In the genomic region with DNA sequence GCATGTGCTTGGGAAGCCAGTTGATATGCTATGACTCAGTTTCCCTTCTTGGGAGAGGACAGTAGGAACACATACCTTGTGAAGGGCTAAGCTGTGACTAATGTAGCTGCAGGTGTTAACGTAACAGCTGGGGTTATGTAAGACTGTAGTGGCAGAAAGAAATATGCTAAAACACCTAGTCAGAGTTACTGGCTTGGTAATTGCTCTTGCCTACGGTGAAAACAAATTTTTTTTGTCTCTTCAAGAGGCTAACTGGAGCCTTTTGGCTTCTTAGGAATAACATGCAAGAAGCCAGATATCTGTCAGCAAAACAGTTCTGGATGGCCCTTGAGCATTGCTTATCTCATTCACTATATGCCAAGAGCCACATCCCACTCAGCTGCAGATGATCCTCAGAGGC, we compare ENCODE assay signal across 8 cellular contexts. TPM values are rescaled to one million over a fixed set of nuclear protein-coding genes. Genes with fewer than 3 reads are reported as not detected.
A peak's percentile ranks its signal among the peaks of the same experiment; 100 is the strongest.
DNase-seq lines count a peak whose midpoint lies in the region; ATAC-seq and TF ChIP-seq lines count a peak whose summit lies in the region.

No MANE protein-coding gene starts in this region.

- no peak for TF ChIP-seq CTCF in endothelial cell (IDR thresholded peaks at IDR 0.05; ENCODE audit: unreplicated experiment)

- H2BK5ac ChIP-seq in trophoblast cell (ENCODE audit: low read depth, low read length, poor library complexity), result no peak overlapping the region

- DNase-seq in ELR (ENCODE audit: low read depth) (peak; percentile 37), OCI-M1 (lab: John Stamatoyannopoulos, UW) (peak; percentile 27), endothelial cell (ENCODE audit: low spot score) (no peak), trophoblast cell (peak; percentile 73 to 86)
- no peak for DNase-seq in effector CD8-positive, alpha-beta T cell (lab: John Stamatoyannopoulos, UW)

- H3K36me3 Mint-ChIP-seq in endothelial cell (ENCODE audit: low read depth, unreplicated experiment), result peaks cover 4% of the 10 kb centered on the region

- H3K9ac ChIP-seq in trophoblast cell (ENCODE audit: low read length), result no peak overlapping the region

- no peaks in the 10 kb centered on the region for H3K9me3 Mint-ChIP-seq in endothelial cell (ENCODE audit: unreplicated experiment)

- no CpG with 5 or more reads among the region's 2 CpGs for WGBS in trophoblast cell (ENCODE audit: extremely low coverage, insufficient coverage, insufficient read length)

- H2AFZ ChIP-seq in trophoblast cell (ENCODE audit: insufficient read depth, low read length, poor library complexity), result no peak overlapping the region

- H3K14ac ChIP-seq in trophoblast cell (ENCODE audit: low read length), result no peak overlapping the region

- peaks cover 4% of the 10 kb centered on the region for H3K27me3 Mint-ChIP-seq in endothelial cell (ENCODE audit: unreplicated experiment)

- no peak overlapping the region for H4K91ac ChIP-seq in trophoblast cell (ENCODE audit: low read depth, low read length)

- H3K4ac ChIP-seq in trophoblast cell (ENCODE audit: low read depth, low read length), result no peak overlapping the region

- no peaks in the 10 kb centered on the region for H3K9me3 ChIP-seq in trophoblast cell (ENCODE audit: insufficient read depth, low read depth, low read length)

- H2BK120ac ChIP-seq in trophoblast cell (ENCODE audit: insufficient read depth, low read length, poor library complexity), result no peak overlapping the region

- peak overlapping the region; percentile 85 for H3K27ac Mint-ChIP-seq in endothelial cell (ENCODE audit: unreplicated experiment)

- H3K79me2 ChIP-seq in trophoblast cell (ENCODE audit: control insufficient read depth, insufficient read depth, low read length, poor library complexity), result peaks cover 5% of the 10 kb centered on the region

- peaks cover 0 to 2% of the 10 kb centered on the region in 2 experiments for H3K36me3 ChIP-seq in trophoblast cell (ENCODE audit: control insufficient read depth in 1 of 2, insufficient read depth in 2 of 2, low read length in 2 of 2)

- H3K27ac ChIP-seq in trophoblast cell (ENCODE audit: low read depth, low read length), result no peak overlapping the region

- peaks cover 13% of the 10 kb centered on the region for H3K79me1 ChIP-seq in trophoblast cell (ENCODE audit: low read length)

- ATAC-seq in HG03045 (IDR thresholded peaks at IDR 0.05; ENCODE audit: unreplicated experiment) (no peak), GM21723 (IDR thresholded peaks at IDR 0.05; ENCODE audit: unreplicated experiment) (no peak), HG03139 (IDR thresholded peaks at IDR 0.05; ENCODE audit: unreplicated experiment) (no peak)

- H3K4me3 ChIP-seq in trophoblast cell (ENCODE audit: low read depth, low read length), result no peak overlapping the region

- no peak overlapping the region for H2BK12ac ChIP-seq in trophoblast cell (ENCODE audit: low read length)

- peak overlapping the region; percentile 92 for H3K4me3 Mint-ChIP-seq in endothelial cell (ENCODE audit: unreplicated experiment)

- H3K4me1 Mint-ChIP-seq in endothelial cell (ENCODE audit: unreplicated experiment), result peaks cover 59% of the 10 kb centered on the region

- H3K18ac ChIP-seq in trophoblast cell (ENCODE audit: low read length), result no peak overlapping the region

- no peak overlapping the region for H4K12ac ChIP-seq in trophoblast cell (ENCODE audit: low read depth, low read length)

- H3K23ac ChIP-seq in trophoblast cell (ENCODE audit: low read length), result no peak overlapping the region

- no peak overlapping the region for H4K8ac ChIP-seq in trophoblast cell (ENCODE audit: low read depth, low read length)

- no peak overlapping the region for H2AK5ac ChIP-seq in trophoblast cell (ENCODE audit: low read length)

- H3K27me3 ChIP-seq in trophoblast cell (ENCODE audit: insufficient read depth, low read length), result no peaks in the 10 kb centered on the region

- peaks cover 2 to 17% of the 10 kb centered on the region in 2 experiments for H3K4me1 ChIP-seq in trophoblast cell (ENCODE audit: control insufficient read depth in 1 of 2, insufficient read depth in 2 of 2, low read length in 2 of 2)

- peak overlapping the region; percentile 80 for H3K4me2 ChIP-seq in trophoblast cell (ENCODE audit: low read length)

RNA-seq across cellular contexts. Expression of gene MAPKBP1, which starts 1.4 kb away (rescaled TPM):
- total RNA-seq in endothelial cell (ENCODE audit: unreplicated experiment), result 36.2 TPM
- polyA plus RNA-seq in trophoblast cell (2013), result 19.2 and 19.4 TPM in 2 replicates

RNA-seq across cellular contexts. Expression of gene JMJD7, which starts 52.2 kb away (rescaled TPM):
- 13.8 TPM for total RNA-seq in endothelial cell (ENCODE audit: unreplicated experiment)
- polyA plus RNA-seq in trophoblast cell (2013), result 6.6 and 7.8 TPM in 2 replicates

Comparison
In these comparisons a context has a peak if more than half of its experiments do, and no peak if none do; other contexts are left out.
1. DNase-seq: peak in ELR (single experiment), OCI-M1 (single experiment) and trophoblast cell (2 of 2); none in endothelial cell (single experiment) and effector CD8-positive, alpha-beta T cell (single experiment).